ENCODE assay signal across 8 cellular contexts in the genomic region with DNA sequence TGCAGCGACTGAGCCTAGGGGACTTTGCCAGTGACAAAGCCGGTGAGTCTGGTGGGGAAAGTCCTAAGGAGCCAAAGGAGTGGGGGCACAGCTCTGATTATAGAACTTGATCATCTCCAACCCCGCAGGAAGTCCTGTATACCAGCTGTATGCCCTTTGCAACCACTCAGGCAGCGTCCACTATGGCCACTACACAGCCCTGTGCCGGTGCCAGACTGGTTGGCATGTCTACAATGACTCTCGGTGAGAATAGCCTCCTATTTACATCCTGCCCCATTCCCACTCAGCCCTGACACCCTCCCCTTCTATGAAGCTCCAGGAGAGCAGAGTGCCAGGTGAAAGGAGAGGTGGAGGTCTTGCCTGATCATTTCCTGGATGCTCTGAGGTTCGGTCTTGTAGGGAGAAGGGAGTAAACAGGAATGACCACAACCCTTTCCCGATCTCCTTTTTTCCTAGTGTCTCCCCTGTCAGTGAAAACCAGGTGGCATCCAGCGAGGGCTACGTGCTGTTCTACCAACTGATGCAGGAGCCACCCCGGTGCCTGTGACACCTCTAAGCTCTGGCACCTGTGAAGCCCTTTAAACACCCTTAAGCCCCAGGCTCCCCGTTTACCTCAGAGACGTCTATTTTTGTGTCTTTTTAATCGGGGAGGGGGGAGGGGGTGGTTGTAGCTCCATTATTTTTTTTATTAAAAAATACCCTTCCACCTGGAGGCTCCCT. TPM values are rescaled to one million over a fixed set of nuclear protein-coding genes. Genes with fewer than 3 reads are reported as not detected.
DNase-seq lines count a peak whose midpoint lies in the region; ATAC-seq and TF ChIP-seq lines count a peak whose summit lies in the region.

No MANE protein-coding gene starts in this region.

- peaks cover 47% of the 10 kb centered on the region for H3K4me1 ChIP-seq in CD4-positive, alpha-beta memory T cell (ENCODE audit: insufficient read depth, low read length)
- peaks cover 28% of the 10 kb centered on the region for H3K4me1 ChIP-seq in PC-3 (ENCODE audit: insufficient read depth, low read length)
- peaks cover 18% of the 10 kb centered on the region for H3K4me1 ChIP-seq in osteoblast (ENCODE audit: insufficient read depth, low read length)

- ATAC-seq in PC-3 (no peak), HG03342 (IDR thresholded peaks at IDR 0.05; ENCODE audit: unreplicated experiment) (no peak)

- H3K27me3 ChIP-seq in CD4-positive, alpha-beta memory T cell (ENCODE audit: insufficient read depth, low read length), result no peaks in the 10 kb centered on the region
- H3K27me3 ChIP-seq in PC-3 (ENCODE audit: low read length), result no peaks in the 10 kb centered on the region
- H3K27me3 ChIP-seq in osteoblast (ENCODE audit: insufficient read depth, low read length), result no peaks in the 10 kb centered on the region

- peaks cover 0 to 2% (median 0%) of the 10 kb centered on the region in 8 donors for H3K9me3 Mint-ChIP-seq in CD4-positive, alpha-beta memory T cell
- no peaks in the 10 kb centered on the region for H3K9me3 Mint-ChIP-seq in endothelial cell (ENCODE audit: unreplicated experiment)

- intact Hi-C loops in CD4-positive, alpha-beta memory T cell (cut with micrococcal nuclease), result loop anchor here (5.0 kb wide), 1 partner anchor 118 kb away; the partner anchor contains the start of gene USF1
- intact Hi-C loops in PC-3 (cut with micrococcal nuclease), result no loop called here

- peaks cover 10% of the 10 kb centered on the region for H3F3A ChIP-seq in PC-3 (ENCODE audit: low read length, unreplicated experiment)

- H4K20me1 ChIP-seq in PC-3 (ENCODE audit: low read length) (no peaks in the 10 kb centered on the region), osteoblast (ENCODE audit: insufficient read depth, low read length) (no peaks in the 10 kb centered on the region)

- H3K27me3 Mint-ChIP-seq in CD4-positive, alpha-beta memory T cell, result no peaks in the 10 kb centered on the region
- H3K27me3 Mint-ChIP-seq in endothelial cell (ENCODE audit: unreplicated experiment), result peaks cover 12% of the 10 kb centered on the region

- peak overlapping the region; percentile 61 to 96 (median 94) for H3K4me3 Mint-ChIP-seq in CD4-positive, alpha-beta memory T cell
- H3K4me3 Mint-ChIP-seq in endothelial cell (ENCODE audit: unreplicated experiment), result no peak overlapping the region

- peaks cover 26% of the 10 kb centered on the region for H3K36me3 ChIP-seq in CD4-positive, alpha-beta memory T cell (ENCODE audit: insufficient read depth, low read length)
- H3K36me3 ChIP-seq in PC-3 (ENCODE audit: low read depth, low read length) (peaks cover 4% of the 10 kb centered on the region; the same call in 1 of the 2 replicates), osteoblast (ENCODE audit: insufficient read depth, low read length) (peaks cover 38% of the 10 kb centered on the region)

- H3K27ac Mint-ChIP-seq in CD4-positive, alpha-beta memory T cell, result peak overlapping the region; percentile 96 to 100 (median 100)
- peak overlapping the region; percentile 82 for H3K27ac Mint-ChIP-seq in endothelial cell (ENCODE audit: unreplicated experiment)

- CTCF ChIA-PET in CD4-positive, alpha-beta memory T cell (lab: Charles Lee; ENCODE audit: partially characterized antibody), result interaction anchor here (0.6 to 8.2 kb wide), 26 partner anchors 8 to 594 kb away, joined by 3 to 115 read pairs (median 8); partner anchors contain the start of genes APOA2, B4GALT3, DEDD and NDUFS2
- CTCF ChIA-PET in PC-3 (lab: Charles Lee), result interaction anchor here (1.2 to 1.6 kb wide), 3 partner anchors 12 to 217 kb away, joined by 4 to 5 read pairs (median 5); partner anchors contain the start of gene B4GALT3

- H3K4me2 ChIP-seq in PC-3 (ENCODE audit: low read length) (peak overlapping the region; percentile 92), osteoblast (ENCODE audit: insufficient read depth, low read length) (peak overlapping the region; percentile 92)

- H3K36me3 Mint-ChIP-seq in CD4-positive, alpha-beta memory T cell, result peaks cover 17 to 41% of the 10 kb centered on the region in 2 donors
- peaks cover 28% of the 10 kb centered on the region for H3K36me3 Mint-ChIP-seq in endothelial cell (ENCODE audit: low read depth, unreplicated experiment)

- peak overlapping the region; percentile 83 for H3K27ac ChIP-seq in CD4-positive, alpha-beta memory T cell (ENCODE audit: low read depth, low read length)
- peak overlapping the region; percentile 70 for H3K27ac ChIP-seq in PC-3 (ENCODE audit: low read length)
- H3K27ac ChIP-seq in osteoblast (ENCODE audit: low read depth, low read length), result peak overlapping the region; percentile 87

- no peaks in the 10 kb centered on the region for H3K9me3 ChIP-seq in CD4-positive, alpha-beta memory T cell (ENCODE audit: control insufficient read depth in 1 of 2, low read length in 2 of 2)
- H3K9me3 ChIP-seq in PC-3 (ENCODE audit: low read length) (no peaks in the 10 kb centered on the region), osteoblast (ENCODE audit: low read depth, low read length) (no peaks in the 10 kb centered on the region)

- POLR2A ChIA-PET in CD4-positive, alpha-beta memory T cell (lab: Charles Lee; ENCODE audit: partially characterized antibody), result interaction anchor here (0.9 to 7.3 kb wide), 26 partner anchors 8 to 224 kb away, joined by 3 to 132 read pairs (median 9); partner anchors contain the start of genes ARHGAP30, B4GALT3, DEDD and KLHDC9
- POLR2A ChIA-PET in PC-3 (lab: Charles Lee; ENCODE audit: unreplicated experiment), result interaction anchor here (0.6 to 1.0 kb wide), 3 partner anchors 34 to 66 kb away, joined by 3 to 27 read pairs (median 6); partner anchors contain the start of genes NIT1 and PFDN2

- H3K9ac ChIP-seq in PC-3 (ENCODE audit: low read length), result peak overlapping the region; percentile 57

- H3K79me2 ChIP-seq in PC-3 (ENCODE audit: low read length) (peaks cover 17% of the 10 kb centered on the region), osteoblast (ENCODE audit: insufficient read depth, low read length) (peaks cover 22% of the 10 kb centered on the region)

- H2AFZ ChIP-seq in PC-3 (ENCODE audit: low read length) (peak overlapping the region; percentile 88), osteoblast (ENCODE audit: low read length) (no peak overlapping the region)

- no TSS peak for BruUV-seq in PC-3 (replicated peaks; lab: Mats Ljungman, UMichigan)

- TF ChIP-seq CTCF in PC-3 (conservative IDR thresholded peaks at IDR 0.05; ENCODE audit: low read depth, low read length) (no peak), endothelial cell (IDR thresholded peaks at IDR 0.05; ENCODE audit: unreplicated experiment) (no peak), osteoblast (IDR thresholded peaks at IDR 0.05; ENCODE audit: extremely low read depth, low read depth, low read length) (no peak)

- H3K4me1 Mint-ChIP-seq in CD4-positive, alpha-beta memory T cell, result peaks cover 30 to 81% (median 51%) of the 10 kb centered on the region in 4 donors
- peaks cover 35% of the 10 kb centered on the region for H3K4me1 Mint-ChIP-seq in endothelial cell (ENCODE audit: unreplicated experiment)

- peak overlapping the region; percentile 73 to 77 for H3K4me3 ChIP-seq in CD4-positive, alpha-beta memory T cell (ENCODE audit: low read length in 2 of 2)
- H3K4me3 ChIP-seq in PC-3 (ENCODE audit: low read length), result peak overlapping the region; percentile 75
- peak overlapping the region; percentile 84 for H3K4me3 ChIP-seq in osteoblast (ENCODE audit: insufficient read depth, low read length)

- no peaks in the 10 kb centered on the region for H3K9me2 ChIP-seq in PC-3 (replicated peaks; ENCODE audit: low read length)

- DNase-seq in CD4-positive, alpha-beta memory T cell, result no peak
- no peak for DNase-seq in PC-3
- no peak for DNase-seq in endothelial cell (ENCODE audit: low spot score)
- DNase-seq in osteoblast (ENCODE audit: insufficient read length, low spot score, missing footprints), result no peak
- no peak for DNase-seq in NCI-H1694 (lab: John Stamatoyannopoulos, UW)
- no peak for DNase-seq in SW 1271 (lab: John Stamatoyannopoulos, UW)
- no peak for DNase-seq in NCI-H146 treated with DMSO at 0.1 percent for 48 hours (lab: John Stamatoyannopoulos, UW; ENCODE audit: unreplicated experiment)

RNA-seq across cellular contexts. Expression of gene PPOX, which starts 1.2 kb away (rescaled TPM):
- 10 to 100 TPM; 59.4 to 69.8 TPM for total RNA-seq in CD4-positive, alpha-beta memory T cell
- polyA plus RNA-seq in CD4-positive, alpha-beta memory T cell, result 10 to 100 TPM; 16.3 to 25.7 TPM
- total RNA-seq in PC-3 (2014; rRNA removed), result 21.8 and 22.9 TPM in 2 replicates
- 39.0 TPM for total RNA-seq in endothelial cell (ENCODE audit: unreplicated experiment)
- 15.9 and 19.5 TPM in 2 replicates for total RNA-seq in osteoblast

RNA-seq across cellular contexts. Expression of gene USP21, which starts 5.8 kb away (rescaled TPM):
- 10 to 100 TPM; 62.0 to 63.6 TPM for total RNA-seq in CD4-positive, alpha-beta memory T cell
- 10 to 100 TPM; 15.5 to 30.6 TPM for polyA plus RNA-seq in CD4-positive, alpha-beta memory T cell
- total RNA-seq in PC-3 (2014; rRNA removed), result 20.6 and 24.4 TPM in 2 replicates
- 22.2 TPM for total RNA-seq in endothelial cell (ENCODE audit: unreplicated experiment)
- total RNA-seq in osteoblast, result 8.0 and 9.1 TPM in 2 replicates

RNA-seq across cellular contexts. Expression of gene UFC1, which starts 11.3 kb away (rescaled TPM):
- total RNA-seq in CD4-positive, alpha-beta memory T cell, result 10 to 100 TPM; 87.2 to 87.4 TPM
- 100 to 1,000 TPM; 146 to 176 TPM for polyA plus RNA-seq in CD4-positive, alpha-beta memory T cell
- 84.6 and 113 TPM in 2 replicates for total RNA-seq in PC-3 (2014; rRNA removed)
- total RNA-seq in endothelial cell (ENCODE audit: unreplicated experiment), result 124 TPM
- total RNA-seq in osteoblast, result 87.5 and 95.2 TPM in 2 replicates

RNA-seq across cellular contexts. Expression of gene B4GALT3, which starts 12.2 kb away (rescaled TPM):
- 10 to 100 TPM; 64.6 to 71.5 TPM for total RNA-seq in CD4-positive, alpha-beta memory T cell
- polyA plus RNA-seq in CD4-positive, alpha-beta memory T cell, result 10 to 100 TPM; 55.9 to 60.5 TPM
- total RNA-seq in PC-3 (2014; rRNA removed), result 76.9 and 85.4 TPM in 2 replicates
- total RNA-seq in endothelial cell (ENCODE audit: unreplicated experiment), result 44.0 TPM
- 18.5 and 18.9 TPM in 2 replicates for total RNA-seq in osteoblast

RNA-seq across cellular contexts. Expression of gene DEDD, which starts 32.6 kb away (rescaled TPM):
- total RNA-seq in CD4-positive, alpha-beta memory T cell, result 10 to 100 TPM; 39.1 to 41.4 TPM
- polyA plus RNA-seq in CD4-positive, alpha-beta memory T cell, result 10 to 100 TPM; 40.7 to 42.0 TPM
- total RNA-seq in PC-3 (2014; rRNA removed), result 23.4 and 39.2 TPM in 2 replicates
- total RNA-seq in endothelial cell (ENCODE audit: unreplicated experiment), result 133 TPM
- total RNA-seq in osteoblast, result 36.6 and 41.0 TPM in 2 replicates
